8 cellular contexts compared by ENCODE assay signal in genomic region chr6:11770546-11771466, GRCh38. TPM values are rescaled to one million over a fixed set of nuclear protein-coding genes. Genes with fewer than 3 reads are reported as not detected.
DNase-seq lines count a peak whose midpoint lies in the region; ATAC-seq and TF ChIP-seq lines count a peak whose summit lies in the region.

No MANE protein-coding gene starts in this region.

- peaks cover 0 to 3% (median 0%) of the 10 kb centered on the region in 3 donors for H3K36me3 ChIP-seq in Peyer's patch

- TF ChIP-seq CTCF in GM10248 (IDR thresholded peaks at IDR 0.05; ENCODE audit: control extremely low read depth, extremely low read depth, low read depth, missing control alignments) (no peak), Peyer's patch (IDR thresholded peaks at IDR 0.05) (no peak), fibroblast of mammary gland (conservative IDR thresholded peaks at IDR 0.05; ENCODE audit: control insufficient read depth, insufficient read depth, low read depth, low read length) (no peak), nephron (IDR thresholded peaks at IDR 0.05; ENCODE audit: unreplicated experiment in 3 of 3) (no peak)

- DNase-seq in GM10248 (ENCODE audit: extremely low spot score): peak; percentile 28
- DNase-seq in Peyer's patch: peak; percentile 28 to 93 (median 91)
- peak; percentile 100 for DNase-seq in fibroblast of mammary gland (ENCODE audit: low read depth)
- DNase-seq in GM19238 (ENCODE audit: insufficient read length, low spot score): no peak
- DNase-seq in NCI-H524 (lab: John Stamatoyannopoulos, UW): no peak

- no peaks in the 10 kb centered on the region for H3K9me3 ChIP-seq in Peyer's patch

- H3K36me3 Mint-ChIP-seq in nephron (ENCODE audit: low read depth): no peaks in the 10 kb centered on the region

- H3K4me3 ChIP-seq in Peyer's patch (peak overlapping the region in 2 of 4 donors; percentile 1 to 4), fibroblast of mammary gland (ENCODE audit: control insufficient read depth, low read depth, low read length) (no peak overlapping the region)

- POLR2A ChIA-PET in GM10248 (lab: Yijun Ruan, JAX): no interaction called here

- H3K27ac ChIP-seq in Peyer's patch: peak overlapping the region; percentile 33 to 96 (median 86)

- peaks cover 5% of the 10 kb centered on the region for H3K27me3 Mint-ChIP-seq in nephron (ENCODE audit: low read depth)

- H3K4me3 Mint-ChIP-seq in nephron: no peak overlapping the region

- H3K9me3 Mint-ChIP-seq in nephron: no peaks in the 10 kb centered on the region

- no peaks in the 10 kb centered on the region for H3K27me3 ChIP-seq in Peyer's patch

- H3K27ac Mint-ChIP-seq in nephron: peak overlapping the region in 2 of 3 experiments; percentile 25 to 31

- peaks cover 0 to 28% (median 5%) of the 10 kb centered on the region in 4 donors for H3K4me1 ChIP-seq in Peyer's patch

- H3K4me1 Mint-ChIP-seq in nephron: peaks cover 35% of the 10 kb centered on the region

- ATAC-seq in GM19035 (IDR thresholded peaks at IDR 0.05; ENCODE audit: unreplicated experiment) (no peak), HG03469 (IDR thresholded peaks at IDR 0.05; ENCODE audit: unreplicated experiment) (no peak)

- CTCF ChIA-PET in GM10248 (lab: Yijun Ruan, JAX): interaction anchor here (0.9 to 3.4 kb wide), 4 partner anchors 7 to 49 kb away, joined by 3 to 16 read pairs (median 8); partner anchors contain the start of gene ADTRP

- TF ChIP-seq POLR2A in Peyer's patch (IDR thresholded peaks at IDR 0.05): peak; percentile 60 to 90

RNA-seq across cellular contexts. Expression of gene ADTRP, which starts 7.8 kb away (rescaled TPM):
- 100 to 1,000 TPM in 3 of 4 donors, 10 to 100 TPM in 1; 33.8 to 187 (median 133) TPM for total RNA-seq in Peyer's patch

Comparison
In these comparisons a context has a peak if more than half of its experiments do, and no peak if none do; other contexts are left out.
1. DNase-seq: peak in GM10248 (single experiment), Peyer's patch (3 of 3) and fibroblast of mammary gland (single experiment); none in GM19238 (single experiment) and NCI-H524 (0 of 2).